19 cellular contexts compared by ENCODE assay signal in genomic region chr22:19349778-19350475, GRCh38. TPM values are rescaled to one million over a fixed set of nuclear protein-coding genes. Genes with fewer than 3 reads are reported as not detected.
A peak's percentile ranks its signal among the peaks of the same experiment; 100 is the strongest.
DNase-seq lines count a peak whose midpoint lies in the region; ATAC-seq and TF ChIP-seq lines count a peak whose summit lies in the region.
"Had no signal": no experiment of that assay in that cellular context is flagged by ENCODE, and none has a peak within 500 bp of the region (broad histone marks: within the 10 kb centered on the region; RNA-seq: fewer than 3 reads in every experiment).

No MANE protein-coding gene starts in this region.

- H3K4me3 Mint-ChIP-seq in CD8-positive, alpha-beta T cell = no peak overlapping the region
- H3K4me3 Mint-ChIP-seq in immature natural killer cell = no peak overlapping the region
- no peak overlapping the region for H3K4me3 Mint-ChIP-seq in stimulated activated effector memory CD8-positive, alpha-beta T cell treated with anti-CD3 and anti-CD28 coated beads, Interleukin-12 subunit alpha, Interleukin-12 subunit beta, amount 100 ng/mL, for 72 hours
- H3K4me3 Mint-ChIP-seq in activated T-cell treated with anti-CD3 and anti-CD28 coated beads, Interleukin-2, amount 50 U/mL, for 4 hours = no peak overlapping the region
- H3K4me3 Mint-ChIP-seq: CD4-positive, alpha-beta memory T cell; GM23338 had no signal

- no peak overlapping the region for H3K27ac ChIP-seq in CD8-positive, alpha-beta T cell (ENCODE audit: low read depth, low read length)
- H3K27ac ChIP-seq in Panc1 (ENCODE audit: low read length) = no peak overlapping the region
- H3K27ac ChIP-seq: BLaER1, KMS-11 had no signal

- POLR2A ChIA-PET in CD8-positive, alpha-beta T cell (lab: Charles Lee) = no interaction called here
- POLR2A ChIA-PET in Panc1 (lab: Charles Lee) = no interaction called here

- H3K27ac Mint-ChIP-seq in CD8-positive, alpha-beta T cell = peak overlapping the region; percentile 50
- peak overlapping the region; percentile 13 to 66 (median 18) for H3K27ac Mint-ChIP-seq in immature natural killer cell
- H3K27ac Mint-ChIP-seq in stimulated activated effector memory CD8-positive, alpha-beta T cell treated with anti-CD3 and anti-CD28 coated beads, Interleukin-12 subunit alpha, Interleukin-12 subunit beta, amount 100 ng/mL, for 72 hours = peak overlapping the region; percentile 19
- H3K27ac Mint-ChIP-seq: GM23338 had no signal

- ATAC-seq in CD8-positive, alpha-beta T cell = no peak
- ATAC-seq in Panc1 (no peak), HG03159 (IDR thresholded peaks at IDR 0.05; ENCODE audit: unreplicated experiment) (no peak)
- no peak for ATAC-seq in stimulated activated effector memory CD8-positive, alpha-beta T cell treated with anti-CD3 and anti-CD28 coated beads, Interleukin-12 subunit alpha, Interleukin-12 subunit beta, amount 100 ng/mL, for 72 hours
- ATAC-seq in activated T-cell treated with anti-CD3 and anti-CD28 coated beads, Interleukin-2, amount 50 U/mL, for 4 hours = no peak
- ATAC-seq: GM23338, Right ventricle myocardium inferior had no signal

- peaks cover 82% of the 10 kb centered on the region for H3K36me3 Mint-ChIP-seq in CD8-positive, alpha-beta T cell
- H3K36me3 Mint-ChIP-seq in immature natural killer cell = peaks cover 25 to 55% (median 30%) of the 10 kb centered on the region in 3 donors
- H3K36me3 Mint-ChIP-seq in stimulated activated effector memory CD8-positive, alpha-beta T cell treated with anti-CD3 and anti-CD28 coated beads, Interleukin-12 subunit alpha, Interleukin-12 subunit beta, amount 100 ng/mL, for 72 hours = peaks cover 75% of the 10 kb centered on the region
- peaks cover 48% of the 10 kb centered on the region for H3K36me3 Mint-ChIP-seq in activated T-cell treated with anti-CD3 and anti-CD28 coated beads, Interleukin-2, amount 50 U/mL, for 4 hours (ENCODE audit: insufficient read depth)

- H3K27me3 ChIP-seq in CD8-positive, alpha-beta T cell (ENCODE audit: insufficient read depth, low read length) = no peaks in the 10 kb centered on the region
- H3K27me3 ChIP-seq in Panc1 (ENCODE audit: control insufficient read depth, insufficient read depth, low read length) = no peaks in the 10 kb centered on the region
- H3K27me3 ChIP-seq: BLaER1 had no signal

- no peaks in the 10 kb centered on the region for H3K9me3 Mint-ChIP-seq in CD8-positive, alpha-beta T cell
- no peaks in the 10 kb centered on the region for H3K9me3 Mint-ChIP-seq in immature natural killer cell
- H3K9me3 Mint-ChIP-seq in stimulated activated effector memory CD8-positive, alpha-beta T cell treated with anti-CD3 and anti-CD28 coated beads, Interleukin-12 subunit alpha, Interleukin-12 subunit beta, amount 100 ng/mL, for 72 hours = no peaks in the 10 kb centered on the region
- H3K9me3 Mint-ChIP-seq in activated T-cell treated with anti-CD3 and anti-CD28 coated beads, Interleukin-2, amount 50 U/mL, for 4 hours = no peaks in the 10 kb centered on the region
- H3K9me3 Mint-ChIP-seq: CD4-positive, alpha-beta memory T cell had no signal

- H3K4me1 ChIP-seq in CD8-positive, alpha-beta T cell (ENCODE audit: insufficient read depth, low read length) = no peaks in the 10 kb centered on the region
- H3K4me1 ChIP-seq in Panc1 (ENCODE audit: control insufficient read depth, insufficient read depth, low read length) = no peaks in the 10 kb centered on the region
- H3K4me1 ChIP-seq: BLaER1, HAP-1 had no signal

- in situ Hi-C loops in Panc1 (cut with HindIII; ENCODE audit: low pct_unique_long_range_greater_than_20kb, low sequenced_read_pairs) = no loop called here

- intact Hi-C loops in CD8-positive, alpha-beta T cell (cut with DNase I, micrococcal nuclease) = no loop called here
- intact Hi-C loops in Panc1 (cut with micrococcal nuclease; ENCODE audit: unreplicated experiment) = no loop called here

- H3K4me3 ChIP-seq in CD8-positive, alpha-beta T cell (ENCODE audit: low read depth, low read length) = no peak overlapping the region
- H3K4me3 ChIP-seq in Panc1 (ENCODE audit: low read depth in 2 of 2, low read length in 2 of 2) = no peak overlapping the region
- H3K4me3 ChIP-seq: BLaER1, GM23338, HAP-1 had no signal

- no peak for TF ChIP-seq CTCF in CD8-positive, alpha-beta T cell (IDR thresholded peaks at IDR 0.05)
- TF ChIP-seq CTCF in Panc1 (IDR thresholded peaks at IDR 0.05) = no peak

- no peaks in the 10 kb centered on the region for H3K4me1 Mint-ChIP-seq in CD8-positive, alpha-beta T cell (ENCODE audit: low read depth)
- peaks cover 0 to 6% of the 10 kb centered on the region in 2 donors for H3K4me1 Mint-ChIP-seq in immature natural killer cell
- H3K4me1 Mint-ChIP-seq in stimulated activated effector memory CD8-positive, alpha-beta T cell treated with anti-CD3 and anti-CD28 coated beads, Interleukin-12 subunit alpha, Interleukin-12 subunit beta, amount 100 ng/mL, for 72 hours = no peaks in the 10 kb centered on the region
- H3K4me1 Mint-ChIP-seq in activated T-cell treated with anti-CD3 and anti-CD28 coated beads, Interleukin-2, amount 50 U/mL, for 4 hours (ENCODE audit: low read depth) = no peaks in the 10 kb centered on the region
- H3K4me1 Mint-ChIP-seq: CD4-positive, alpha-beta memory T cell; GM23338 had no signal

- TSS peak; percentile 61 for BruUV-seq in Panc1 (replicated peaks; lab: Mats Ljungman, UMichigan)

- no peak for DNase-seq in CD8-positive, alpha-beta T cell
- DNase-seq in Panc1 (ENCODE audit: low read depth, low spot score) (no peak), immature natural killer cell (no peak), T1000 (lab: John Stamatoyannopoulos, UW) (no peak)
- DNase-seq in stimulated activated effector memory CD8-positive, alpha-beta T cell treated with anti-CD3 and anti-CD28 coated beads, Interleukin-12 subunit alpha, Interleukin-12 subunit beta, amount 100 ng/mL, for 72 hours (ENCODE audit: low spot score in 2 of 2) = peak in 1 of 2 donors; percentile 25
- no peak for DNase-seq in activated T-cell treated with anti-CD3 and anti-CD28 coated beads, Interleukin-2, amount 50 U/mL, for 4 hours
- DNase-seq: CD4-positive, alpha-beta memory T cell; DMS153; NCI-H1105; NCI-H146; NCI-H2029 treated with DMSO at 0.1 percent for 48 hours; NCI-H2171; NCI-H524 treated with DMSO at 0.1 percent for 48 hours had no signal

- peaks cover 33% of the 10 kb centered on the region for H3K36me3 ChIP-seq in CD8-positive, alpha-beta T cell (ENCODE audit: insufficient read depth, low read length)
- H3K36me3 ChIP-seq in Panc1 (ENCODE audit: control insufficient read depth, insufficient read depth, low read length) = no peaks in the 10 kb centered on the region; the same call in 1 of the 2 replicates

- H3K9me3 ChIP-seq in CD8-positive, alpha-beta T cell (ENCODE audit: low read length) = no peaks in the 10 kb centered on the region
- no peaks in the 10 kb centered on the region for H3K9me3 ChIP-seq in Panc1 (ENCODE audit: control insufficient read depth, insufficient read depth, low read depth, low read length)
- H3K9me3 ChIP-seq: BLaER1, HAP-1 had no signal

- CTCF ChIA-PET in CD8-positive, alpha-beta T cell (lab: Charles Lee) = no interaction called here
- CTCF ChIA-PET in Panc1 (lab: Charles Lee) = no interaction called here

- no peaks in the 10 kb centered on the region for H3K27me3 Mint-ChIP-seq in CD8-positive, alpha-beta T cell (ENCODE audit: low read depth)
- peaks cover 0 to 11% (median 8%) of the 10 kb centered on the region in 3 donors for H3K27me3 Mint-ChIP-seq in immature natural killer cell (ENCODE audit: low read depth in 3 of 3)
- no peaks in the 10 kb centered on the region for H3K27me3 Mint-ChIP-seq in activated T-cell treated with anti-CD3 and anti-CD28 coated beads, Interleukin-2, amount 50 U/mL, for 4 hours (ENCODE audit: low read depth)
- H3K27me3 Mint-ChIP-seq: CD4-positive, alpha-beta memory T cell had no signal

RNA-seq across cellular contexts. Expression of gene CLTCL1, which starts 58.4 kb away (rescaled TPM):
- total RNA-seq in CD8-positive, alpha-beta T cell = under 1 TPM; 0.43 to 0.69 TPM
- 11.9 TPM for total RNA-seq in Panc1 (2021; ENCODE audit: unreplicated experiment)
- polyA plus RNA-seq in Panc1 (2012; ENCODE audit: insufficient read length) = 13.1 TPM
- under 1 TPM; 0.06 to 0.37 (median 0.19) TPM for polyA plus RNA-seq in immature natural killer cell
- total RNA-seq in activated T-cell treated with anti-CD3 and anti-CD28 coated beads, Interleukin-2, amount 50 U/mL, for 4 hours = under 1 TPM; 0.16 to 0.33 (median 0.18) TPM
- polyA plus RNA-seq: CD4-positive, alpha-beta memory T cell had no signal
